18 cellular contexts compared by ENCODE assay signal in the genomic region with DNA sequence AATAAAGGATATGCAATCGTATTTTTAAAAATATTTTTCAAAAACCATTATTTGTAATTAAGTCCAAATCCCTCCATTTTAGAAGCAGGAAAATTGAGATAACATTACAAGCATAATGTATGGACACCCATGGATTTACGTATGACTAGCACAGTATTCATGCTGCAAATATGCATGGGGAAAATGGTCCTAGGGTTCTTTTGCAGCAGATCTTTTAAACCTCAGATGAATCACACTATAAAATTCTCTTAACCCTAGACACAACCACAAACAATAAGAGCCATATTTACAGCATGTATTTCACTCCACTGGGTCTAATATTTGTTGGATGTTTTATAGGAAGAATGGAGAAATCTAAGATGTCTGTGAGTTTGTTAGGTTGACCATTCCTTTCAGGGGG.
DNase-seq lines count a peak whose midpoint lies in the region; ATAC-seq and TF ChIP-seq lines count a peak whose summit lies in the region.
"Had no signal": no experiment of that assay in that cellular context is flagged by ENCODE, and none has a peak within 500 bp of the region (broad histone marks: within the 10 kb centered on the region; RNA-seq: fewer than 3 reads in every experiment).

No MANE protein-coding gene starts in this region.

- H3K27me3 Mint-ChIP-seq in activated CD8-positive, alpha-beta T cell treated with anti-CD3 and anti-CD28 coated beads for 36 hours: peaks cover 5% of the 10 kb centered on the region

- H3K9me3 Mint-ChIP-seq in activated CD8-positive, alpha-beta T cell treated with anti-CD3 and anti-CD28 coated beads for 36 hours: no peaks in the 10 kb centered on the region

- no peak for ATAC-seq in activated CD8-positive, alpha-beta T cell treated with anti-CD3 and anti-CD28 coated beads for 36 hours
- ATAC-seq in gastroesophageal sphincter (no peak), GM19351 (IDR thresholded peaks at IDR 0.05; ENCODE audit: unreplicated experiment) (no peak)

- H3K4me1 ChIP-seq in gastroesophageal sphincter: no peaks in the 10 kb centered on the region
- H3K4me1 ChIP-seq: BLaER1 treated with 17β-estradiol and CSF1 and Interleukin-3, amounts not matched to agents 10 nM and 100 nM had no signal

- H3K27me3 ChIP-seq in gastroesophageal sphincter: peaks cover 9% of the 10 kb centered on the region
- H3K27me3 ChIP-seq: BLaER1 treated with 17β-estradiol and CSF1 and Interleukin-3, amounts not matched to agents 10 nM and 100 nM had no signal

- no peak overlapping the region for H3K4me3 Mint-ChIP-seq in activated CD8-positive, alpha-beta T cell treated with anti-CD3 and anti-CD28 coated beads for 36 hours

- TF ChIP-seq CTCF in AG04449 (IDR thresholded peaks at IDR 0.05; ENCODE audit: insufficient read depth, low read length, missing control alignments): no peak
- no peak for TF ChIP-seq CTCF in activated CD8-positive, alpha-beta T cell treated with anti-CD3 and anti-CD28 coated beads for 36 hours (IDR thresholded peaks at IDR 0.05)
- no peak for TF ChIP-seq CTCF in gastroesophageal sphincter (IDR thresholded peaks at IDR 0.05)

- CTCF ChIA-PET in AG04449 (lab: Yijun Ruan, JAX): interaction anchor here (1.0 to 2.9 kb wide), 3 partner anchors 33 to 97 kb away, joined by 3 to 11 read pairs (median 11); no protein-coding TSS in a partner anchor
- CTCF ChIA-PET in activated CD8-positive, alpha-beta T cell treated with anti-CD3 and anti-CD28 coated beads for 36 hours (lab: Charles Lee): no interaction called here

- peak; percentile 87 for DNase-seq in AG04449 (ENCODE audit: low read depth, low spot score)
- peak; percentile 87 for DNase-seq in HS-5 (ENCODE audit: low read depth)
- peak; percentile 13 for DNase-seq in brain pericyte (ENCODE audit: low read depth, low spot score)
- peak; percentile 38 for DNase-seq in kidney glomerular epithelial cell (lab: John Stamatoyannopoulos, UW)
- DNase-seq in activated CD8-positive, alpha-beta T cell treated with anti-CD3 and anti-CD28 coated beads for 36 hours: no peak
- no peak for DNase-seq in NOMO-1 treated with DMSO at 0.1 percent for 48 hours (lab: John Stamatoyannopoulos, UW; ENCODE audit: unreplicated experiment)
- DNase-seq: activated CD8-positive, alpha-beta memory T cell treated with anti-CD3 and anti-CD28 coated beads for 24 hours; activated gamma-delta T cell; central memory CD4-positive, alpha-beta T cell; DMS79 treated with DMSO at 0.1 percent for 48 hours; KBM-7; NCI-H1694; nucleus accumbens; SHP77 treated with DMSO at 0.1 percent for 48 hours had no signal

- no peak overlapping the region for H3K27ac Mint-ChIP-seq in activated CD8-positive, alpha-beta T cell treated with anti-CD3 and anti-CD28 coated beads for 36 hours

- no peak overlapping the region for H3K27ac ChIP-seq in gastroesophageal sphincter
- H3K27ac ChIP-seq: BLaER1 treated with 17β-estradiol and CSF1 and Interleukin-3, amounts not matched to agents 10 nM and 100 nM; thoracic aorta had no signal

- intact Hi-C loops in activated CD8-positive, alpha-beta T cell treated with anti-CD3 and anti-CD28 coated beads for 36 hours (cut with micrococcal nuclease): no loop called here

- H3K9me3 ChIP-seq in gastroesophageal sphincter: no peaks in the 10 kb centered on the region
- H3K9me3 ChIP-seq: BLaER1 treated with 17β-estradiol and CSF1 and Interleukin-3, amounts not matched to agents 10 nM and 100 nM; thoracic aorta had no signal

- H3K36me3 ChIP-seq in gastroesophageal sphincter: no peaks in the 10 kb centered on the region
- H3K36me3 ChIP-seq: BLaER1 treated with 17β-estradiol and CSF1 and Interleukin-3, amounts not matched to agents 10 nM and 100 nM; thoracic aorta had no signal

- POLR2A ChIA-PET in AG04449 (lab: Yijun Ruan, JAX): no interaction called here
- POLR2A ChIA-PET in activated CD8-positive, alpha-beta T cell treated with anti-CD3 and anti-CD28 coated beads for 36 hours (lab: Charles Lee): no interaction called here

- H3K4me1 Mint-ChIP-seq in activated CD8-positive, alpha-beta T cell treated with anti-CD3 and anti-CD28 coated beads for 36 hours (ENCODE audit: low read depth): no peaks in the 10 kb centered on the region

- no peak overlapping the region for H3K4me3 ChIP-seq in AG04449 (ENCODE audit: low read depth, low read length)
- H3K4me3 ChIP-seq in gastroesophageal sphincter: no peak overlapping the region
- H3K4me3 ChIP-seq: BLaER1 treated with 17β-estradiol and CSF1 and Interleukin-3, amounts not matched to agents 10 nM and 100 nM; thoracic aorta had no signal

- whole genome bisulfite sequencing in gastroesophageal sphincter (ENCODE audit: low coverage in 1 of 2), 2 donors: 65 to 83% methylated on average over 2 of the region's 2 CpGs

- no peaks in the 10 kb centered on the region for H3K36me3 Mint-ChIP-seq in activated CD8-positive, alpha-beta T cell treated with anti-CD3 and anti-CD28 coated beads for 36 hours (ENCODE audit: low read depth)

- no peak for TF ChIP-seq POLR2A in gastroesophageal sphincter (IDR thresholded peaks at IDR 0.05)

- TF ChIP-seq EP300 in gastroesophageal sphincter (IDR thresholded peaks at IDR 0.05): no peak

Comparison
In these comparisons a context has a peak if more than half of its experiments do, and no peak if none do; other contexts are left out.
1. DNase-seq: peak in AG04449 (single experiment), HS-5 (single experiment), brain pericyte (single experiment) and kidney glomerular epithelial cell (single experiment); none in activated CD8-positive, alpha-beta T cell treated with anti-CD3 and anti-CD28 coated beads for 36 hours (single experiment) and NOMO-1 treated with DMSO at 0.1 percent for 48 hours (single experiment).